In genomic region chr1:117566556-117566955, GRCh38 we compare ENCODE assay signal across 12 cellular contexts. TPM values are rescaled to one million over a fixed set of nuclear protein-coding genes. Genes with fewer than 3 reads are reported as not detected.
DNase-seq lines count a peak whose midpoint lies in the region; ATAC-seq, FAIRE-seq and TF ChIP-seq lines count a peak whose summit lies in the region.
"Had no signal": no experiment of that assay in that cellular context is flagged by ENCODE, and none has a peak within 500 bp of the region (broad histone marks: within the 10 kb centered on the region; RNA-seq: fewer than 3 reads in every experiment).

No MANE protein-coding gene starts in this region.

- H3K9ac ChIP-seq in DND-41 (ENCODE audit: low read depth, low read length), result no peak overlapping the region
- H3K9ac ChIP-seq: BLaER1 treated with 17β-estradiol and CSF1 and Interleukin-3, amounts not matched to agents 10 nM and 100 nM; GM23248 had no signal

- TF ChIP-seq POLR2A in esophagus muscularis mucosa (IDR thresholded peaks at IDR 0.05; ENCODE audit: low read depth), result no peak
- no peak for TF ChIP-seq POLR2A in H54 (IDR thresholded peaks at IDR 0.05; ENCODE audit: low read depth, low read length)

- no peaks in the 10 kb centered on the region for H4K20me1 ChIP-seq in DND-41 (ENCODE audit: insufficient read depth, low read length)
- H4K20me1 ChIP-seq: BLaER1 treated with 17β-estradiol and CSF1 and Interleukin-3, amounts not matched to agents 10 nM and 100 nM had no signal

- TF ChIP-seq CTCF in DND-41 (IDR thresholded peaks at IDR 0.05; ENCODE audit: borderline replicate concordance, extremely low read depth, low read length, poor library complexity, severe bottlenecking) (no peak), esophagus muscularis mucosa (IDR thresholded peaks at IDR 0.05) (no peak)

- DNase-seq in activated CD8-positive, alpha-beta memory T cell treated with anti-CD3 and anti-CD28 coated beads for 24 hours, result peak; percentile 30
- no peak for DNase-seq in activated CD8-positive, alpha-beta memory T cell treated with anti-CD3 and anti-CD28 coated beads, Interleukin-2, amount 50 U/mL, for 4 hours
- DNase-seq in DND-41, result peak; percentile 0
- DNase-seq in esophagus muscularis mucosa (ENCODE audit: extremely low spot score), result peak; percentile 78
- peak; percentile 5 for DNase-seq in mucosa of gallbladder (ENCODE audit: low spot score)
- DNase-seq in H54 (ENCODE audit: insufficient read length, low spot score), result no peak
- DNase-seq in HK-2 (ENCODE audit: unreplicated experiment), result no peak
- DNase-seq: 8988T; CD4-positive, CD25-positive, alpha-beta regulatory T cell; GM23248 had no signal

- no peak for ATAC-seq in DND-41 (ENCODE audit: insufficient read depth, low read depth)
- ATAC-seq: GM12878 had no signal

- H3K4me3 ChIP-seq in DND-41 (ENCODE audit: low read depth in 1 of 2, low read length in 2 of 2) (no peak overlapping the region), esophagus muscularis mucosa (no peak overlapping the region)
- H3K4me3 ChIP-seq: BLaER1 treated with 17β-estradiol and CSF1 and Interleukin-3, amounts not matched to agents 10 nM and 100 nM; GM12878; GM23248 had no signal

- no peaks in the 10 kb centered on the region for H3K79me2 ChIP-seq in DND-41 (ENCODE audit: insufficient read depth, low read length)

- H3K4me1 ChIP-seq in DND-41 (ENCODE audit: insufficient read depth, low read length), result no peaks in the 10 kb centered on the region
- H3K4me1 ChIP-seq in esophagus muscularis mucosa, result peaks cover 0 to 8% (median 0%) of the 10 kb centered on the region in 4 donors

- H3K9me3 ChIP-seq in DND-41 (ENCODE audit: insufficient read depth, low read length, severe bottlenecking), result no peaks in the 10 kb centered on the region
- no peaks in the 10 kb centered on the region for H3K9me3 ChIP-seq in esophagus muscularis mucosa
- H3K9me3 ChIP-seq: BLaER1 treated with 17β-estradiol and CSF1 and Interleukin-3, amounts not matched to agents 10 nM and 100 nM had no signal

- intact Hi-C loops in esophagus muscularis mucosa (cut with DNase I), result no loop called here

- 93% methylated on average over 3 of the region's 3 CpGs for WGBS in esophagus muscularis mucosa

- H3K4me2 ChIP-seq in DND-41 (ENCODE audit: insufficient read depth, low read length), result no peak overlapping the region
- H3K4me2 ChIP-seq: BLaER1 treated with 17β-estradiol and CSF1 and Interleukin-3, amounts not matched to agents 10 nM and 100 nM had no signal

- H3K36me3 ChIP-seq in DND-41 (ENCODE audit: insufficient read depth, low read length), result no peaks in the 10 kb centered on the region
- no peaks in the 10 kb centered on the region for H3K36me3 ChIP-seq in esophagus muscularis mucosa
- H3K36me3 ChIP-seq: BLaER1 treated with 17β-estradiol and CSF1 and Interleukin-3, amounts not matched to agents 10 nM and 100 nM had no signal

- H3K27ac ChIP-seq in DND-41 (ENCODE audit: low read length) (no peak overlapping the region), esophagus muscularis mucosa (replicated peaks in 1 of 4) (no peak overlapping the region)
- H3K27ac ChIP-seq: BLaER1 treated with 17β-estradiol and CSF1 and Interleukin-3, amounts not matched to agents 10 nM and 100 nM; GM23248 had no signal

- no peak overlapping the region for H2AFZ ChIP-seq in DND-41 (ENCODE audit: low read depth, low read length)
- H2AFZ ChIP-seq: GM23248 had no signal

- TF ChIP-seq EP300 in esophagus muscularis mucosa (IDR thresholded peaks at IDR 0.05), result no peak

- FAIRE-seq in H54 (lab: Jason Lieb, UNC), result no peak
- FAIRE-seq: GM12878 had no signal

- no peaks in the 10 kb centered on the region for H3K27me3 ChIP-seq in DND-41 (ENCODE audit: insufficient read depth, low read length, poor library complexity)
- H3K27me3 ChIP-seq in esophagus muscularis mucosa, result no peaks in the 10 kb centered on the region
- H3K27me3 ChIP-seq: BLaER1 treated with 17β-estradiol and CSF1 and Interleukin-3, amounts not matched to agents 10 nM and 100 nM had no signal

RNA-seq across cellular contexts. Expression of gene TENT5C, which starts 39.3 kb away (rescaled TPM):
- total RNA-seq in esophagus muscularis mucosa (1 to 10 TPM in 3 of 4 donors, under 1 TPM in 1; 0.92 to 6.8 (median 2.5) TPM), mucosa of gallbladder (8.1 TPM)
- total RNA-seq: GM23248 had no signal

Comparison
In these comparisons a context has a peak if more than half of its experiments do, and no peak if none do; other contexts are left out.
1. DNase-seq: peak in activated CD8-positive, alpha-beta memory T cell treated with anti-CD3 and anti-CD28 coated beads for 24 hours (single experiment), DND-41 (single experiment), esophagus muscularis mucosa (single experiment) and mucosa of gallbladder (single experiment); none in activated CD8-positive, alpha-beta memory T cell treated with anti-CD3 and anti-CD28 coated beads, Interleukin-2, amount 50 U/mL, for 4 hours (single experiment), H54 (single experiment) and HK-2 (single experiment).